Comparison of ENCODE assay signal across 1 cellular context in genomic region chr17:42676424-42677011, GRCh38.
TF ChIP-seq lines count a peak whose summit lies in the region.

A gene with protein sequence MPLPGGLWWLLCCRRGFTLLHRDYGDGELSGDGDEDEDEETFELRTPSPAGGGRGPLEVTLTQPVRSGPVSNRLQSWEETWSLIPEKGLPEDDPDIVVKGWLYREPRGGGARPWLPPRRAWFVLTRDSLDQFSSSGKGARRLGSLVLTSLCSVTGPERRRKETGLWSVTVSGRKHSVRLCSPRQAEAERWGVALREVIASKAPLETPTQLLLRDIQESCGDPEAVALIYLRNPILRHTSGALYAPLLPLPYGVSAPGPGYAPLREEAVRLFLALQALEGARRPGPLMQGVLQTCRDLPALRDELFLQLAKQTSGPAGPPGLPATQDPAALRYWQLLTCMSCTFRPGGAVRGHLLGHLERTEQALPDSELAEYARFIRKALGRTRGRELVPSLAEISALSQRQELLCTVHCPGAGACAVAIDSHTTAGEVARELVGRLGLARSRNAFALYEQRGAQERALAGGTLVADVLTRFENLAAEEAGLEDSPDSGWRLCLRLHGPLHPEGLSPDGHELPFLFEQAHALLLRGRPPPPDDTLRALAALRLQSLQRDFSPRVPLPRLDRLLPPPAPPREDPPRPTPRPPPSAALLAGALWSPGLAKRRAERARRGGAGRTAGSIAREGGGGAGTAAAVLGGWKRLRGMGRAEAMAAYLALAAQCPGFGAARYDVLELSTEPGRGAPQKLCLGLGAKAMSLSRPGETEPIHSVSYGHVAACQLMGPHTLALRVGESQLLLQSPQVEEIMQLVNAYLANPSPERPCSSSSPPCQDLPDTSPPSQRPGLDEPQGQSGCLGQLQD (minus strand): TSS chr17:42676994. CDS start chr17:42676563, 431 bp downstream.

TF ChIP-seq in K562, 482 proteins besides CTCF, POLR2A, EP300 and RAD21 (continued from another document and continues in another):
- TF ChIP-seq HOMEZ (CRISPR knock-in tag; IDR thresholded peaks at IDR 0.05) (no peak), CHCHD3 (CRISPR knock-in tag; IDR thresholded peaks at IDR 0.05) (no peak), PTBP1 (IDR thresholded peaks at IDR 0.05; ENCODE audit: low read depth, low read length) (0 out of 2 replicates have a peak, but pooled peaks have one; percentile 13), NR1H2 (CRISPR knock-in tag; IDR thresholded peaks at IDR 0.05) (no peak), ZNF592 (IDR thresholded peaks at IDR 0.05) (no peak), RFX5 (IDR thresholded peaks at IDR 0.05; ENCODE audit: low read depth, low read length) (no peak), ESRRA (IDR thresholded peaks at IDR 0.05; ENCODE audit: borderline replicate concordance, low read depth) (no peak), KAT8 (IDR thresholded peaks at IDR 0.05; ENCODE audit: low read depth) (no peak), HMG20B (CRISPR knock-in tag; IDR thresholded peaks at IDR 0.05) (no peak), SMAD3 (CRISPR knock-in tag; conservative IDR thresholded peaks at IDR 0.05) (no peak), ELF2 (CRISPR knock-in tag; IDR thresholded peaks at IDR 0.05) (no peak), ZBTB7A (IDR thresholded peaks at IDR 0.05; ENCODE audit: borderline replicate concordance, control insufficient read depth, low read depth, low read length) (peak; percentile 91), ZBTB17 (CRISPR knock-in tag; IDR thresholded peaks at IDR 0.05) (no peak), ZNF263 (CRISPR knock-in tag; IDR thresholded peaks at IDR 0.05; ENCODE audit: borderline replicate concordance) (peak; percentile 23; the same call in 1 of the 2 replicates), RBM14 (IDR thresholded peaks at IDR 0.05; ENCODE audit: borderline replicate concordance, insufficient read depth, low read depth, low read length) (0 out of 2 replicates have a peak, but pooled peaks have one; percentile 75), HMG20A (CRISPR knock-in tag; conservative IDR thresholded peaks at IDR 0.05) (no peak), RNF2 (IDR thresholded peaks at IDR 0.05) (0 out of 2 replicates have a peak, but pooled peaks have one; percentile 16), ZFX (CRISPR knock-in tag; IDR thresholded peaks at IDR 0.05) (no peak; the same call in none of the 2 replicates), ZBTB8A (IDR thresholded peaks at IDR 0.05; ENCODE audit: partially characterized antibody) (no peak), ZNF408 (CRISPR knock-in tag; IDR thresholded peaks at IDR 0.05; ENCODE audit: low read depth) (no peak), ZNF75A (CRISPR knock-in tag; IDR thresholded peaks at IDR 0.05) (no peak), TEAD2 (tag; IDR thresholded peaks at IDR 0.05) (no peak), NELFE (IDR thresholded peaks at IDR 0.05; ENCODE audit: insufficient read depth, insufficient read length) (no peak), DMBX1 (CRISPR knock-in tag; IDR thresholded peaks at IDR 0.05; ENCODE audit: borderline replicate concordance) (no peak), CSDE1 (IDR thresholded peaks at IDR 0.05) (no peak), MAZ (CRISPR knock-in tag; conservative IDR thresholded peaks at IDR 0.05 in 1 of 2, IDR thresholded peaks at IDR 0.05 in 1 of 2) (peak; percentile 53 to 73; a peak in 3 of 4 replicates), PRDM10 (IDR thresholded peaks at IDR 0.05; ENCODE audit: partially characterized antibody) (no peak), DDX20 (tag; IDR thresholded peaks at IDR 0.05; ENCODE audit: low read depth) (no peak), EP400 (IDR thresholded peaks at IDR 0.05) (no peak; the same call in 1 of the 2 replicates), ZNF280B (CRISPR knock-in tag; IDR thresholded peaks at IDR 0.05) (no peak), PRMT5 (CRISPR knock-in tag; IDR thresholded peaks at IDR 0.05) (0 out of 2 replicates have a peak, but pooled peaks have one; percentile 48), RBM34 (IDR thresholded peaks at IDR 0.05; ENCODE audit: borderline replicate concordance, insufficient read depth, low read length) (no peak), ZNF274 (IDR thresholded peaks at IDR 0.05; ENCODE audit: borderline replicate concordance, low read depth, low read length) (no peak), KAT7 (CRISPR knock-in tag; IDR thresholded peaks at IDR 0.05; ENCODE audit: borderline replicate concordance) (0 out of 2 replicates have a peak, but pooled peaks have one; percentile 57)
- TF ChIP-seq, protein P1, sequence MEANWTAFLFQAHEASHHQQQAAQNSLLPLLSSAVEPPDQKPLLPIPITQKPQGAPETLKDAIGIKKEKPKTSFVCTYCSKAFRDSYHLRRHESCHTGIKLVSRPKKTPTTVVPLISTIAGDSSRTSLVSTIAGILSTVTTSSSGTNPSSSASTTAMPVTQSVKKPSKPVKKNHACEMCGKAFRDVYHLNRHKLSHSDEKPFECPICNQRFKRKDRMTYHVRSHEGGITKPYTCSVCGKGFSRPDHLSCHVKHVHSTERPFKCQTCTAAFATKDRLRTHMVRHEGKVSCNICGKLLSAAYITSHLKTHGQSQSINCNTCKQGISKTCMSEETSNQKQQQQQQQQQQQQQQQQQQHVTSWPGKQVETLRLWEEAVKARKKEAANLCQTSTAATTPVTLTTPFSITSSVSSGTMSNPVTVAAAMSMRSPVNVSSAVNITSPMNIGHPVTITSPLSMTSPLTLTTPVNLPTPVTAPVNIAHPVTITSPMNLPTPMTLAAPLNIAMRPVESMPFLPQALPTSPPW (CRISPR knock-in tag; IDR thresholded peaks at IDR 0.05) = no peak
- TF ChIP-seq, protein P2, sequence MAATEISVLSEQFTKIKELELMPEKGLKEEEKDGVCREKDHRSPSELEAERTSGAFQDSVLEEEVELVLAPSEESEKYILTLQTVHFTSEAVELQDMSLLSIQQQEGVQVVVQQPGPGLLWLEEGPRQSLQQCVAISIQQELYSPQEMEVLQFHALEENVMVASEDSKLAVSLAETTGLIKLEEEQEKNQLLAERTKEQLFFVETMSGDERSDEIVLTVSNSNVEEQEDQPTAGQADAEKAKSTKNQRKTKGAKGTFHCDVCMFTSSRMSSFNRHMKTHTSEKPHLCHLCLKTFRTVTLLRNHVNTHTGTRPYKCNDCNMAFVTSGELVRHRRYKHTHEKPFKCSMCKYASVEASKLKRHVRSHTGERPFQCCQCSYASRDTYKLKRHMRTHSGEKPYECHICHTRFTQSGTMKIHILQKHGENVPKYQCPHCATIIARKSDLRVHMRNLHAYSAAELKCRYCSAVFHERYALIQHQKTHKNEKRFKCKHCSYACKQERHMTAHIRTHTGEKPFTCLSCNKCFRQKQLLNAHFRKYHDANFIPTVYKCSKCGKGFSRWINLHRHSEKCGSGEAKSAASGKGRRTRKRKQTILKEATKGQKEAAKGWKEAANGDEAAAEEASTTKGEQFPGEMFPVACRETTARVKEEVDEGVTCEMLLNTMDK (IDR thresholded peaks at IDR 0.05; ENCODE audit: borderline replicate concordance, insufficient read depth, low read depth, low read length, poor library complexity, severe bottlenecking) = peak; percentile 73
- TF ChIP-seq, protein P3, sequence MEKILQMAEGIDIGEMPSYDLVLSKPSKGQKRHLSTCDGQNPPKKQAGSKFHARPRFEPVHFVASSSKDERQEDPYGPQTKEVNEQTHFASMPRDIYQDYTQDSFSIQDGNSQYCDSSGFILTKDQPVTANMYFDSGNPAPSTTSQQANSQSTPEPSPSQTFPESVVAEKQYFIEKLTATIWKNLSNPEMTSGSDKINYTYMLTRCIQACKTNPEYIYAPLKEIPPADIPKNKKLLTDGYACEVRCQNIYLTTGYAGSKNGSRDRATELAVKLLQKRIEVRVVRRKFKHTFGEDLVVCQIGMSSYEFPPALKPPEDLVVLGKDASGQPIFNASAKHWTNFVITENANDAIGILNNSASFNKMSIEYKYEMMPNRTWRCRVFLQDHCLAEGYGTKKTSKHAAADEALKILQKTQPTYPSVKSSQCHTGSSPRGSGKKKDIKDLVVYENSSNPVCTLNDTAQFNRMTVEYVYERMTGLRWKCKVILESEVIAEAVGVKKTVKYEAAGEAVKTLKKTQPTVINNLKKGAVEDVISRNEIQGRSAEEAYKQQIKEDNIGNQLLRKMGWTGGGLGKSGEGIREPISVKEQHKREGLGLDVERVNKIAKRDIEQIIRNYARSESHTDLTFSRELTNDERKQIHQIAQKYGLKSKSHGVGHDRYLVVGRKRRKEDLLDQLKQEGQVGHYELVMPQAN (IDR thresholded peaks at IDR 0.05; ENCODE audit: borderline replicate concordance) = peak; percentile 66; the same call in 1 of the 2 replicates
- TF ChIP-seq, protein P4, sequence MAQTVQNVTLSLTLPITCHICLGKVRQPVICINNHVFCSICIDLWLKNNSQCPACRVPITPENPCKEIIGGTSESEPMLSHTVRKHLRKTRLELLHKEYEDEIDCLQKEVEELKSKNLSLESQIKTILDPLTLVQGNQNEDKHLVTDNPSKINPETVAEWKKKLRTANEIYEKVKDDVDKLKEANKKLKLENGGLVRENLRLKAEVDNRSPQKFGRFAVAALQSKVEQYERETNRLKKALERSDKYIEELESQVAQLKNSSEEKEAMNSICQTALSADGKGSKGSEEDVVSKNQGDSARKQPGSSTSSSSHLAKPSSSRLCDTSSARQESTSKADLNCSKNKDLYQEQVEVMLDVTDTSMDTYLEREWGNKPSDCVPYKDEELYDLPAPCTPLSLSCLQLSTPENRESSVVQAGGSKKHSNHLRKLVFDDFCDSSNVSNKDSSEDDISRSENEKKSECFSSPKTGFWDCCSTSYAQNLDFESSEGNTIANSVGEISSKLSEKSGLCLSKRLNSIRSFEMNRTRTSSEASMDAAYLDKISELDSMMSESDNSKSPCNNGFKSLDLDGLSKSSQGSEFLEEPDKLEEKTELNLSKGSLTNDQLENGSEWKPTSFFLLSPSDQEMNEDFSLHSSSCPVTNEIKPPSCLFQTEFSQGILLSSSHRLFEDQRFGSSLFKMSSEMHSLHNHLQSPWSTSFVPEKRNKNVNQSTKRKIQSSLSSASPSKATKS (CRISPR knock-in tag; IDR thresholded peaks at IDR 0.05) = no peak
